ENCODE assay signal across 21 cellular contexts in genomic region chr1:18411321-18411720, GRCh38.
"Had no signal": no experiment of that assay in that cellular context is flagged by ENCODE, and none has a peak within 500 bp of the region (broad histone marks: within the 10 kb centered on the region; RNA-seq: fewer than 3 reads in every experiment).

No MANE protein-coding gene starts in this region.

- H3K36me3 ChIP-seq: esophagus muscularis mucosa, gastrocnemius medialis, left lung, lower lobe of right lung had no signal

- ATAC-seq: gastrocnemius medialis, left cardiac atrium, left lung, left ventricle myocardium superior, lower lobe of right lung had no signal

- FAIRE-seq: colon, endothelial cell of umbilical vein, islet of Langerhans, keratinocyte had no signal

- H3K27ac ChIP-seq: coronary artery, dorsolateral prefrontal cortex, esophagus muscularis mucosa, gastrocnemius medialis, left lung, lower lobe of right lung had no signal

- H3K4me3 ChIP-seq: coronary artery, dorsolateral prefrontal cortex, esophagus muscularis mucosa, gastrocnemius medialis, left lung, lower lobe of right lung had no signal

- H3K4me1 ChIP-seq: esophagus muscularis mucosa, gastrocnemius medialis, left lung, lower lobe of right lung had no signal

- H3K9me3 ChIP-seq: gastrocnemius medialis had no signal

- DNase-seq: dermis blood vessel endothelial cell; effector CD4-positive, alpha-beta T cell; effector memory CD4-positive, alpha-beta T cell; foreskin melanocyte; gastrocnemius medialis; glutamatergic neuron; head of caudate nucleus; hippocampal formation; left cardiac atrium; left lung; left ventricle myocardium superior; lower lobe of right lung; mesenchymal stem cell; midbrain had no signal
